Comparison of ENCODE assay signal across 9 cellular contexts in genomic region chr9:112166176-112167140, GRCh38. TPM values are rescaled to one million over a fixed set of nuclear protein-coding genes. Genes with fewer than 3 reads are reported as not detected.
DNase-seq lines count a peak whose midpoint lies in the region; ATAC-seq and TF ChIP-seq lines count a peak whose summit lies in the region.
"Had no signal": no experiment of that assay in that cellular context is flagged by ENCODE, and none has a peak within 500 bp of the region (broad histone marks: within the 10 kb centered on the region; RNA-seq: fewer than 3 reads in every experiment).

No MANE protein-coding gene starts in this region.

- H3K9me3 Mint-ChIP-seq in dendritic cell treated with granulocyte-macrophage colony-stimulating factor and Interleukin-4, amounts not matched to agents 40 ng/mL and 50 ng/mL, for 4 days: no peaks in the 10 kb centered on the region
- H3K9me3 Mint-ChIP-seq: stimulated activated naive CD8-positive, alpha-beta T cell treated with anti-CD3 and anti-CD28 coated beads, Interleukin-15, amount 100 ng/mL, for 72 hours had no signal

- DNase-seq in AG08395 (ENCODE audit: low spot score) (peak; percentile 67), LNCaP clone FGC (ENCODE audit: low read depth) (no peak), lung (ENCODE audit: low spot score) (no peak), DMS79 (lab: John Stamatoyannopoulos, UW) (no peak), colonic mucosa (no peak), foreskin melanocyte (no peak)
- DNase-seq: stimulated activated naive CD8-positive, alpha-beta T cell treated with anti-CD3 and anti-CD28 coated beads, Interleukin-15, amount 100 ng/mL, for 72 hours had no signal

- H3K4me1 ChIP-seq in lung (ENCODE audit: control insufficient read depth in 2 of 2, insufficient read depth in 2 of 2, low read length in 2 of 2): peaks cover 0 to 2% of the 10 kb centered on the region in 2 donors
- peaks cover 9% of the 10 kb centered on the region for H3K4me1 ChIP-seq in colonic mucosa

- ATAC-seq in lung (ENCODE audit: insufficient read depth, low FRiP score): no peak
- ATAC-seq in GM19023 (IDR thresholded peaks at IDR 0.05; ENCODE audit: unreplicated experiment): no peak
- ATAC-seq: stimulated activated naive CD8-positive, alpha-beta T cell treated with anti-CD3 and anti-CD28 coated beads, Interleukin-15, amount 100 ng/mL, for 72 hours had no signal

- H3K9ac ChIP-seq in colonic mucosa (ENCODE audit: low read depth in 2 of 2, low read length in 2 of 2): peak overlapping the region in 1 of 2 donors; percentile 14

- H3K4me3 Mint-ChIP-seq in dendritic cell treated with granulocyte-macrophage colony-stimulating factor and Interleukin-4, amounts not matched to agents 40 ng/mL and 50 ng/mL, for 4 days: no peak overlapping the region
- H3K4me3 Mint-ChIP-seq: stimulated activated naive CD8-positive, alpha-beta T cell treated with anti-CD3 and anti-CD28 coated beads, Interleukin-15, amount 100 ng/mL, for 72 hours had no signal

- H3K9me3 ChIP-seq in lung (ENCODE audit: control insufficient read depth in 2 of 2, insufficient read depth in 1 of 2, low read length in 1 of 2) (no peaks in the 10 kb centered on the region), colonic mucosa (no peaks in the 10 kb centered on the region)

- peaks cover 42% of the 10 kb centered on the region for H3K36me3 Mint-ChIP-seq in dendritic cell treated with granulocyte-macrophage colony-stimulating factor and Interleukin-4, amounts not matched to agents 40 ng/mL and 50 ng/mL, for 4 days (ENCODE audit: low read depth)

- H3K27ac ChIP-seq in lung (ENCODE audit: low read depth in 1 of 2, low read length in 1 of 2) (peak overlapping the region; percentile 7 to 22), colonic mucosa (no peak overlapping the region)

- no peaks in the 10 kb centered on the region for H3K27me3 Mint-ChIP-seq in dendritic cell treated with granulocyte-macrophage colony-stimulating factor and Interleukin-4, amounts not matched to agents 40 ng/mL and 50 ng/mL, for 4 days
- H3K27me3 Mint-ChIP-seq: stimulated activated naive CD8-positive, alpha-beta T cell treated with anti-CD3 and anti-CD28 coated beads, Interleukin-15, amount 100 ng/mL, for 72 hours had no signal

- 83 to 88% methylated on average over 12 of the region's 12 CpGs for WGBS in lung, 2 donors

- H3K27ac Mint-ChIP-seq in dendritic cell treated with granulocyte-macrophage colony-stimulating factor and Interleukin-4, amounts not matched to agents 40 ng/mL and 50 ng/mL, for 4 days: peak overlapping the region; percentile 20

- H3K36me3 ChIP-seq in lung (ENCODE audit: control insufficient read depth in 2 of 2, insufficient read depth in 2 of 2, low read length in 2 of 2) (no peaks in the 10 kb centered on the region), colonic mucosa (no peaks in the 10 kb centered on the region)

- H3K4me1 Mint-ChIP-seq in dendritic cell treated with granulocyte-macrophage colony-stimulating factor and Interleukin-4, amounts not matched to agents 40 ng/mL and 50 ng/mL, for 4 days (ENCODE audit: low read depth): peaks cover 58% of the 10 kb centered on the region

- no peak overlapping the region for H3K4me3 ChIP-seq in LNCaP clone FGC (ENCODE audit: low read depth, low read length)
- no peak overlapping the region for H3K4me3 ChIP-seq in lung
- H3K4me3 ChIP-seq in colonic mucosa: no peak overlapping the region

- intact Hi-C loops in dendritic cell treated with granulocyte-macrophage colony-stimulating factor and Interleukin-4, amounts not matched to agents 40 ng/mL and 50 ng/mL, for 4 days (cut with micrococcal nuclease): loop anchor here (10.0 kb wide), 1 partner anchor 48 kb away; no protein-coding TSS in a partner anchor
- intact Hi-C loops in colonic mucosa (cut with DNase I): no loop called here

- H3K27me3 ChIP-seq in lung (ENCODE audit: control insufficient read depth, insufficient read depth): no peaks in the 10 kb centered on the region
- H3K27me3 ChIP-seq in colonic mucosa: no peaks in the 10 kb centered on the region

- TF ChIP-seq CTCF in LNCaP clone FGC (IDR thresholded peaks at IDR 0.05; ENCODE audit: control insufficient read depth, extremely low read depth, insufficient read depth) (peak; percentile 29; the same call in 1 of the 2 replicates), lung (IDR thresholded peaks at IDR 0.05; ENCODE audit: control extremely low read depth, extremely low read depth) (no peak), colonic mucosa (IDR thresholded peaks at IDR 0.05) (no peak)

RNA-seq across cellular contexts. Expression of gene SUSD1, which starts 8.6 kb away (rescaled TPM):
- total RNA-seq in lung (10 to 100 TPM; 23.6 to 26.6 TPM), colonic mucosa (10 to 100 TPM; 23.3 to 25.1 TPM)
- 10 to 100 TPM in 1 of 2 donors, 1 to 10 TPM in 1; 4.4 to 18.6 TPM for polyA plus RNA-seq in lung
